ENCODE assay signal across 19 cellular contexts in genomic region chr7:155945670-155946325, GRCh38.
DNase-seq lines count a peak whose midpoint lies in the region; FAIRE-seq and TF ChIP-seq lines count a peak whose summit lies in the region.
"Had no signal": no experiment of that assay in that cellular context is flagged by ENCODE, and none has a peak within 500 bp of the region (broad histone marks: within the 10 kb centered on the region; RNA-seq: fewer than 3 reads in every experiment).

No MANE protein-coding gene starts in this region.

- H3K36me3 Mint-ChIP-seq in chondrocyte (ENCODE audit: low read depth), result no peaks in the 10 kb centered on the region
- H3K36me3 Mint-ChIP-seq: CD4-positive, alpha-beta memory T cell had no signal

- H2BK15ac ChIP-seq in H1 (ENCODE audit: low read length), result no peak overlapping the region

- in situ Hi-C loops in GM13976 (cut with MboI; ENCODE audit: low sequenced_read_pairs, unreplicated experiment), result no loop called here
- in situ Hi-C loops in brain microvascular endothelial cell (cut with HindIII; ENCODE audit: low pct_ligation_motif_present, low sequenced_read_pairs), result no loop called here

- no peak overlapping the region for H3K18ac ChIP-seq in H1 (ENCODE audit: extremely low read depth, low read length)

- DNase-seq in chondrocyte (ENCODE audit: low spot score) (peak; percentile 59), H1 (ENCODE audit: low read depth in 1 of 2, low spot score in 2 of 2) (no peak), mesenteric fat pad (ENCODE audit: low spot score) (peak; percentile 62), stomach (peak; percentile 21), H7 (no peak), GM13976 (ENCODE audit: low spot score) (no peak), brain microvascular endothelial cell (no peak), NCI-H2171 treated with DMSO at 0.1 percent for 48 hours (lab: John Stamatoyannopoulos, UW) (no peak)
- DNase-seq: C1 segment of cervical spinal cord; Caco-2; CD4-positive, alpha-beta memory T cell; DMS153; DND-41; GM23248; HFFc6 had no signal

- H2AK5ac ChIP-seq in H1 (ENCODE audit: low read depth, low read length), result no peak overlapping the region

- no peak overlapping the region for H4K8ac ChIP-seq in H1 (ENCODE audit: extremely low read depth, insufficient read depth, low read length)

- 92% methylated on average over 29 of the region's 32 CpGs; no CpG with 5 or more reads in 1 of the 2 experiments for WGBS in H1 (ENCODE audit: extremely low coverage in 1 of 2, insufficient coverage in 1 of 2, insufficient read length in 1 of 2, insufficient replicate concordance in 2 of 2, low coverage in 1 of 2, low lambda C conversion rate in 2 of 2, missing lambda C conversion rate in 1 of 2), 2 experiments
- WGBS in stomach, 5 donors, result 96 to 97% (median 96%) methylated on average over 32 of the region's 32 CpGs

- intact Hi-C loops in stomach (cut with DNase I; ENCODE audit: low total_unique reads), result no loop called here

- H3K27me3 ChIP-seq in H1 (replicated peaks in 1 of 4; ENCODE audit: control insufficient read depth in 3 of 4, extremely low read depth in 1 of 4, insufficient read depth in 3 of 4, low read length in 3 of 4), result no peaks in the 10 kb centered on the region; a peak in 1 of 7 replicates
- peaks cover 0 to 9% (median 0%) of the 10 kb centered on the region in 3 donors for H3K27me3 ChIP-seq in stomach
- no peaks in the 10 kb centered on the region for H3K27me3 ChIP-seq in H7 (ENCODE audit: control insufficient read depth, insufficient read depth, low read length)
- no peaks in the 10 kb centered on the region for H3K27me3 ChIP-seq in brain microvascular endothelial cell (replicated peaks)

- no peak overlapping the region for H3K23ac ChIP-seq in H1 (ENCODE audit: insufficient read length)

- H3K27ac ChIP-seq in H1 (ENCODE audit: low read depth, low read length), result no peak overlapping the region
- H3K27ac ChIP-seq in stomach, result no peak overlapping the region
- no peak overlapping the region for H3K27ac ChIP-seq in brain microvascular endothelial cell
- H3K27ac ChIP-seq: GM23248 had no signal

- H3K14ac ChIP-seq in H1 (ENCODE audit: insufficient read length), result no peak overlapping the region

- TF ChIP-seq RAD21 in H1 (IDR thresholded peaks at IDR 0.05 in 1 of 2, conservative IDR thresholded peaks at IDR 0.05 in 1 of 2; ENCODE audit: low read depth in 2 of 2, low read length in 2 of 2), result no peak; a peak in 1 of 4 replicates

- H4K5ac ChIP-seq in H1 (ENCODE audit: insufficient read length, low read depth, low read length), result no peak overlapping the region

- H3K9me3 ChIP-seq in H1 (ENCODE audit: insufficient read depth in 2 of 2, low read depth in 1 of 2, low read length in 1 of 2) (no peaks in the 10 kb centered on the region; a peak in 1 of 4 replicates), stomach (peaks cover 0 to 4% (median 0%) of the 10 kb centered on the region in 4 donors)
- H3K9me3 ChIP-seq: Caco-2, HAP-1 had no signal

- no peak overlapping the region for H2BK20ac ChIP-seq in H1 (ENCODE audit: low read length)

- H3K36me3 ChIP-seq in H1 (ENCODE audit: control insufficient read depth in 2 of 4, insufficient read depth in 4 of 4, low read length in 3 of 4), result no peaks in the 10 kb centered on the region
- no peaks in the 10 kb centered on the region for H3K36me3 ChIP-seq in stomach
- H3K36me3 ChIP-seq in H7 (replicated peaks; ENCODE audit: control insufficient read depth, insufficient read depth, low read length), result no peaks in the 10 kb centered on the region
- H3K36me3 ChIP-seq in brain microvascular endothelial cell (replicated peaks), result no peaks in the 10 kb centered on the region
- H3K36me3 ChIP-seq: HAP-1 had no signal

- no peaks in the 10 kb centered on the region for H3K23me2 ChIP-seq in H1 (ENCODE audit: low read depth, low read length)

- H3K4me3 ChIP-seq in H1 (ENCODE audit: extremely low read depth in 1 of 4, insufficient read depth in 2 of 4, low read depth in 3 of 4, low read length in 4 of 4) (no peak overlapping the region), stomach (no peak overlapping the region), H7 (ENCODE audit: insufficient read depth, low read depth, low read length) (no peak overlapping the region), brain microvascular endothelial cell (ENCODE audit: low read depth, low read length) (no peak overlapping the region)
- H3K4me3 ChIP-seq: GM23248, HAP-1 had no signal

- no peak overlapping the region for H2AFZ ChIP-seq in H1 (ENCODE audit: low read length)
- H2AFZ ChIP-seq: GM23248 had no signal

- CTCF ChIA-PET in H1 (lab: Charles Lee; ENCODE audit: partially characterized antibody), result no interaction called here

- no peak overlapping the region for H3K4ac ChIP-seq in H1 (replicated peaks; ENCODE audit: insufficient read length, low read depth, low read length)

- no peak overlapping the region for H3K4me2 ChIP-seq in H1 (ENCODE audit: insufficient read depth in 1 of 2, low read depth in 2 of 2, low read length in 2 of 2)

- no peak for TF ChIP-seq EP300 in H1 (IDR thresholded peaks at IDR 0.05; ENCODE audit: borderline replicate concordance in 1 of 2, low read depth in 2 of 2, low read length in 2 of 2)
- TF ChIP-seq EP300 in stomach (IDR thresholded peaks at IDR 0.05), result no peak

- no peak overlapping the region for H3K9ac ChIP-seq in H1 (replicated peaks in 1 of 4; ENCODE audit: extremely low read depth in 1 of 4, low read depth in 3 of 4, low read length in 3 of 4)
- H3K9ac ChIP-seq: GM23248 had no signal

- no peaks in the 10 kb centered on the region for H4K20me1 ChIP-seq in H1 (replicated peaks in 1 of 2; ENCODE audit: control insufficient read depth in 1 of 2, insufficient read depth in 2 of 2, low read length in 2 of 2)

- TF ChIP-seq CTCF in chondrocyte (IDR thresholded peaks at IDR 0.05) (no peak), H1 (IDR thresholded peaks at IDR 0.05; ENCODE audit: control extremely low read depth in 1 of 3, insufficient read depth in 1 of 3, low read depth in 1 of 3, low read length in 3 of 3) (peak in 2 of 3 experiments; percentile 15 to 26; a peak in 2 of 4 replicates), stomach (IDR thresholded peaks at IDR 0.05) (no peak), GM13976 (IDR thresholded peaks at IDR 0.05; ENCODE audit: borderline replicate concordance, control extremely low read depth, extremely low read depth, insufficient read depth, missing control alignments) (no peak), brain microvascular endothelial cell (IDR thresholded peaks at IDR 0.05; ENCODE audit: low read depth, low read length, missing control alignments) (no peak)

- no peaks in the 10 kb centered on the region for H3K79me2 ChIP-seq in H1 (ENCODE audit: control insufficient read depth in 1 of 2, insufficient read depth in 2 of 2, low read length in 2 of 2)

- H3K27ac Mint-ChIP-seq in chondrocyte (ENCODE audit: unreplicated experiment), result no peak overlapping the region
- H3K27ac Mint-ChIP-seq: CD4-positive, alpha-beta memory T cell; HFFc6 had no signal

- no peak overlapping the region for H2BK5ac ChIP-seq in H1 (ENCODE audit: low read depth, low read length)

- H2BK12ac ChIP-seq in H1 (ENCODE audit: low read depth, low read length), result no peak overlapping the region

- no peaks in the 10 kb centered on the region for H3K9me3 Mint-ChIP-seq in chondrocyte (ENCODE audit: low read depth)

- no peaks in the 10 kb centered on the region for H3K4me1 ChIP-seq in H1 (replicated peaks in 1 of 4; ENCODE audit: control insufficient read depth in 3 of 4, insufficient read depth in 4 of 4, low read length in 3 of 4)
- peaks cover 0 to 13% (median 6%) of the 10 kb centered on the region in 4 donors for H3K4me1 ChIP-seq in stomach
- H3K4me1 ChIP-seq: Caco-2, HAP-1 had no signal

- H3K4me3 Mint-ChIP-seq in chondrocyte (ENCODE audit: unreplicated experiment), result no peak overlapping the region
- H3K4me3 Mint-ChIP-seq: CD4-positive, alpha-beta memory T cell; HFFc6 had no signal

- H3K56ac ChIP-seq in H1 (replicated peaks; ENCODE audit: insufficient read length, low read depth, low read length), result no peak overlapping the region

- H3K4me1 Mint-ChIP-seq in chondrocyte (ENCODE audit: low read depth), result peaks cover 8% of the 10 kb centered on the region
- H3K4me1 Mint-ChIP-seq: CD4-positive, alpha-beta memory T cell had no signal

- POLR2A ChIA-PET in H1 (lab: Charles Lee; ENCODE audit: partially characterized antibody), result no interaction called here

- H3K79me1 ChIP-seq in H1 (ENCODE audit: low read depth, low read length), result no peaks in the 10 kb centered on the region; the same call in 1 of the 2 replicates

- no peak overlapping the region for H2BK120ac ChIP-seq in H1 (replicated peaks; ENCODE audit: low read depth, low read length)

- no peak overlapping the region for H4K91ac ChIP-seq in H1 (replicated peaks; ENCODE audit: insufficient read length, low read length)

- TF ChIP-seq POLR2A in H1 (IDR thresholded peaks at IDR 0.05; ENCODE audit: control extremely low read depth in 1 of 2, low read depth in 2 of 2, low read length in 2 of 2) (no peak), stomach (IDR thresholded peaks at IDR 0.05) (no peak)

- FAIRE-seq in H1 (lab: Jason Lieb, UNC), result no peak
- FAIRE-seq: G401.6, GM12892, GM19239 had no signal

- peaks cover 34% of the 10 kb centered on the region for H3K27me3 Mint-ChIP-seq in chondrocyte (ENCODE audit: low read depth)

TF ChIP-seq in H1, 55 proteins besides CTCF, POLR2A, EP300 and RAD21:
- TF ChIP-seq POU5F1 (IDR thresholded peaks at IDR 0.05; ENCODE audit: low read depth, low read length), result no peak
- TF ChIP-seq SAP30 (IDR thresholded peaks at IDR 0.05; ENCODE audit: insufficient read depth, insufficient replicate concordance, low read length), result no peak
- no peak for TF ChIP-seq MAFK (IDR thresholded peaks at IDR 0.05; ENCODE audit: low read depth, low read length)
- TF ChIP-seq CREB1 (IDR thresholded peaks at IDR 0.05), result no peak
- TF ChIP-seq SP4 (IDR thresholded peaks at IDR 0.05; ENCODE audit: low read length), result no peak

Comparison
In these comparisons a context has a peak if more than half of its experiments do, and no peak if none do; other contexts are left out.
1. DNase-seq: peak in chondrocyte (single experiment), mesenteric fat pad (single experiment) and stomach (single experiment); none in H1 (0 of 2), H7 (single experiment), GM13976 (single experiment), brain microvascular endothelial cell (single experiment) and NCI-H2171 treated with DMSO at 0.1 percent for 48 hours (single experiment).
2. CTCF ChIP-seq: peak in H1 (2 of 3); none in chondrocyte (single experiment), stomach (0 of 7), GM13976 (single experiment) and brain microvascular endothelial cell (single experiment).